1 cellular context compared by ENCODE assay signal in the genomic region with DNA sequence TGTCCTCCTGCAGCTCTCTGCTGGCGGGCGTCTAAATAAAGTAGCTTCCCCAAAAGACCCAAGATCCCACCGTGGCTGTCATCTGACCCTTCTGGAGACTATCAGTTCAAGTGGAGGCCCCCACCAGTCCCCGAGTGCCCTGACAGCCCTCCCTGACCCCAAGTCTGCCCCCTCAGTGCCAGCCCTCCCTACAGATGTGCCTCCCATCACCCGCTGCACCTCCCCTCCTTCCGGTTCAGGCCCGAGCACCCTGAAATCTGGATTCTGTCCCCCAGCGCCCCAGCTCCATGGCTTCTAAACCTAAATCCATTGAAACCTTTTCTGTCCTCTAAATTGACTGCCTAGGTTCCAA.
TF ChIP-seq lines count a peak whose summit lies in the region.

No MANE protein-coding gene starts in this region.

TF ChIP-seq in IMR-90, 13 proteins besides CTCF, POLR2A, EP300 and RAD21:
- no peak for TF ChIP-seq MAFK (IDR thresholded peaks at IDR 0.05; ENCODE audit: low read depth, low read length)
- TF ChIP-seq MXI1 (IDR thresholded peaks at IDR 0.05; ENCODE audit: borderline replicate concordance, low read depth, low read length), result no peak
- TF ChIP-seq, protein P1, sequence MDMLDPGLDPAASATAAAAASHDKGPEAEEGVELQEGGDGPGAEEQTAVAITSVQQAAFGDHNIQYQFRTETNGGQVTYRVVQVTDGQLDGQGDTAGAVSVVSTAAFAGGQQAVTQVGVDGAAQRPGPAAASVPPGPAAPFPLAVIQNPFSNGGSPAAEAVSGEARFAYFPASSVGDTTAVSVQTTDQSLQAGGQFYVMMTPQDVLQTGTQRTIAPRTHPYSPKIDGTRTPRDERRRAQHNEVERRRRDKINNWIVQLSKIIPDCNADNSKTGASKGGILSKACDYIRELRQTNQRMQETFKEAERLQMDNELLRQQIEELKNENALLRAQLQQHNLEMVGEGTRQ (IDR thresholded peaks at IDR 0.05; ENCODE audit: low read depth, low read length), result no peak
- no peak for TF ChIP-seq RFX5 (IDR thresholded peaks at IDR 0.05; ENCODE audit: low read depth, low read length)
- no peak for TF ChIP-seq MAZ (IDR thresholded peaks at IDR 0.05; ENCODE audit: borderline replicate concordance, low read depth, low read length)
- TF ChIP-seq CHD1 (IDR thresholded peaks at IDR 0.05; ENCODE audit: low read depth, low read length), result no peak
- TF ChIP-seq NFE2L2 (IDR thresholded peaks at IDR 0.05; ENCODE audit: low read depth, low read length), result no peak
- TF ChIP-seq FOS (IDR thresholded peaks at IDR 0.05; ENCODE audit: low read depth, low read length), result no peak
- TF ChIP-seq BHLHE40 (IDR thresholded peaks at IDR 0.05; ENCODE audit: low read depth, low read length), result no peak
- no peak for TF ChIP-seq CEBPB (IDR thresholded peaks at IDR 0.05; ENCODE audit: low read depth, low read length)
- no peak for TF ChIP-seq RCOR1 (IDR thresholded peaks at IDR 0.05; ENCODE audit: insufficient replicate concordance, low read length)
- no peak for TF ChIP-seq SMC3 (IDR thresholded peaks at IDR 0.05; ENCODE audit: low read depth, low read length)
- TF ChIP-seq, protein P2, sequence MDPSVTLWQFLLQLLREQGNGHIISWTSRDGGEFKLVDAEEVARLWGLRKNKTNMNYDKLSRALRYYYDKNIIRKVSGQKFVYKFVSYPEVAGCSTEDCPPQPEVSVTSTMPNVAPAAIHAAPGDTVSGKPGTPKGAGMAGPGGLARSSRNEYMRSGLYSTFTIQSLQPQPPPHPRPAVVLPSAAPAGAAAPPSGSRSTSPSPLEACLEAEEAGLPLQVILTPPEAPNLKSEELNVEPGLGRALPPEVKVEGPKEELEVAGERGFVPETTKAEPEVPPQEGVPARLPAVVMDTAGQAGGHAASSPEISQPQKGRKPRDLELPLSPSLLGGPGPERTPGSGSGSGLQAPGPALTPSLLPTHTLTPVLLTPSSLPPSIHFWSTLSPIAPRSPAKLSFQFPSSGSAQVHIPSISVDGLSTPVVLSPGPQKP (IDR thresholded peaks at IDR 0.05; ENCODE audit: borderline replicate concordance, low read depth, low read length), result no peak
